Comparison of ENCODE assay signal across 18 cellular contexts in the genomic region with DNA sequence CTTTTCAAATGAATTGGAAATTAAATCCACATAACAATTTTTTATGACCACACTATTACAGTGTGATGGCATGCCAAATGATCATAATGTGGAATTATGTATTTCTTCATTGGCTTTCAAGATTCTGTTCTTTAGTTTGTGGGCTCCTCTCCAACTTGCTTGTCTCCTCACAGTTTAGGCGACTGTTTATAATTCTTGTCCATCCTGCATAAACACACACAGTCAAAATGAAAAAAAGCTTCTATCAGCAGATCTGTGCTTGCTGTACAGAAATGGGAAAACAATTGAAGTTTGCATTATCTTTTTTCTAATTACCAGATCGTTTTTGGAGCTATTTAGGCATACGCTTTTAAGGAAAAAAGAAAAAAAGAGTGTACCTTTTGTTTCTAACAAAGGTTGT.
A peak's percentile ranks its signal among the peaks of the same experiment; 100 is the strongest.
DNase-seq lines count a peak whose midpoint lies in the region; FAIRE-seq and TF ChIP-seq lines count a peak whose summit lies in the region.
"Had no signal": no experiment of that assay in that cellular context is flagged by ENCODE, and none has a peak within 500 bp of the region (broad histone marks: within the 10 kb centered on the region; RNA-seq: fewer than 3 reads in every experiment).

No MANE protein-coding gene starts in this region.

- H3K4me3 ChIP-seq in choroid plexus epithelial cell (ENCODE audit: low read depth, low read length): no peak overlapping the region
- H3K4me3 ChIP-seq: GM23338 had no signal

- TF ChIP-seq CTCF in choroid plexus epithelial cell (conservative IDR thresholded peaks at IDR 0.05; ENCODE audit: low read depth, low read length): no peak

- intact Hi-C loops in posterior cingulate gyrus (cut with DNase I): no loop called here

- DNase-seq in H54 (ENCODE audit: insufficient read length, low spot score): no peak
- peak; percentile 49 for DNase-seq in choroid plexus epithelial cell (ENCODE audit: low read depth)
- DNase-seq in posterior cingulate gyrus: no peak
- no peak for DNase-seq in NCI-H2081 treated with DMSO at 0.1 percent for 48 hours (lab: John Stamatoyannopoulos, UW)
- DNase-seq in NCI-H2107 (lab: John Stamatoyannopoulos, UW): no peak
- DNase-seq: AML-193; Caco-2; CD4-positive, alpha-beta T cell; DMS153; DMS79; GF-D8; H7; HFFc6; KG1 had no signal

- no peak for TF ChIP-seq POLR2A in H54 (IDR thresholded peaks at IDR 0.05; ENCODE audit: low read depth, low read length)

- peak; percentile 33 for FAIRE-seq in H54 (lab: Jason Lieb, UNC)
- peak; percentile 87 for FAIRE-seq in islet of Langerhans (lab: Jason Lieb, UNC)
- FAIRE-seq: D721Med, HTR-8/SVneo had no signal
